In the genomic region with DNA sequence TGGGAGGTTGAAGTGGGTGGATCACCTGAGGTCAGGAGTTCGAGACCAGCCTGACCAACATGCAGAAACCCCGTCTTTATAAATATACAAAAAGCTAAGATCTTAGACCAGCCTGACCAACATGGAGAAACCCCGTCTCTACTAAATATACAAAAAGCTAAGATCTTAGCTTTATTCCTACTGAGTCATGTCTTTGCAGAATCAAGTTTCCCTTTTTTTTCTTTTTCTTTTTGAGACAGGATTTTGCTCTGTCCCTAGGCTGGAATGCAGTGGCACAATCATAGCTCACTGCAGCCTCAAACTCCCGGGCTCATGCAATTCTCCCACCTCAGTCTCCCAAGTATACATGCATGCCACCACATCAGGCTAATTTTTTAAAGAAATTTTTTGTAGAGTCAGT, we compare ENCODE assay signal across 10 cellular contexts. TPM values are rescaled to one million over a fixed set of nuclear protein-coding genes. Genes with fewer than 3 reads are reported as not detected.
"Had no signal": no experiment of that assay in that cellular context is flagged by ENCODE, and none has a peak within 500 bp of the region (broad histone marks: within the 10 kb centered on the region; RNA-seq: fewer than 3 reads in every experiment).

No MANE protein-coding gene starts in this region.

- DNase-seq: GM23248, GOT3, H7, HFFc6, KBM-7 had no signal

- H3K4me3 Mint-ChIP-seq: HFFc6, IgD-negative memory B cell had no signal

- H3K27ac ChIP-seq: GM23248 had no signal

- H3K27me3 Mint-ChIP-seq: IgD-negative memory B cell had no signal

- H3K9me3 Mint-ChIP-seq: HFFc6, IgD-negative memory B cell had no signal

- FAIRE-seq: HTR-8/SVneo had no signal

- H3K36me3 ChIP-seq: HAP-1 had no signal

- H3K36me3 Mint-ChIP-seq: IgD-negative memory B cell had no signal

- H3K27ac Mint-ChIP-seq: HFFc6, IgD-negative memory B cell had no signal

- H3K9ac ChIP-seq: GM23248 had no signal

- H3K9me3 ChIP-seq: HAP-1 had no signal

- H3K4me3 ChIP-seq: GM23248, HAP-1 had no signal

- H3K4me1 ChIP-seq: HAP-1 had no signal

- H2AFZ ChIP-seq: GM23248 had no signal

- ATAC-seq: HCT116 had no signal

RNA-seq across cellular contexts. Expression of a gene that starts 23.9 kb away (rescaled TPM):
- total RNA-seq: GM23248, HT-29 had no signal
